ENCODE assay signal across 9 cellular contexts in genomic region chr11:56093008-56093407, GRCh38. TPM values are rescaled to one million over a fixed set of nuclear protein-coding genes. Genes with fewer than 3 reads are reported as not detected.
"Had no signal": no experiment of that assay in that cellular context is flagged by ENCODE, and none has a peak within 500 bp of the region (broad histone marks: within the 10 kb centered on the region; RNA-seq: fewer than 3 reads in every experiment).

Gene OR8I2, plus strand, starts transcription at chr11:56093308. Its CDS starts 0 bp downstream, at chr11:56093308.

- H3K4me3 ChIP-seq: GM12878 had no signal

- DNase-seq: GDM1, GF-D8 had no signal

- FAIRE-seq: G401.6, GM12878, GM12891, GM12892, GM18507, GM19239 had no signal

- ATAC-seq: GM12878 had no signal

RNA-seq across cellular contexts. Expression of gene OR8I2, which starts in this region (rescaled TPM):
- total RNA-seq: G401, GM12878 had no signal
- polyA plus RNA-seq: GM12878 had no signal
